In genomic region chr10:30583778-30584415, GRCh38 we compare ENCODE assay signal across 1 cellular context.
TF ChIP-seq lines count a peak whose summit lies in the region.

No MANE protein-coding gene starts in this region.

TF ChIP-seq in GM12878, 131 proteins besides CTCF, POLR2A, EP300 and RAD21 (continued from another document and continues in another):
- TF ChIP-seq CEBPZ (IDR thresholded peaks at IDR 0.05; ENCODE audit: low read depth, low read length), result no peak
- no peak for TF ChIP-seq CHD4 (IDR thresholded peaks at IDR 0.05)
- TF ChIP-seq NFYA (IDR thresholded peaks at IDR 0.05; ENCODE audit: borderline replicate concordance, low read depth, low read length), result no peak
- no peak for TF ChIP-seq NKRF (conservative IDR thresholded peaks at IDR 0.05)
- no peak for TF ChIP-seq WRNIP1 (IDR thresholded peaks at IDR 0.05; ENCODE audit: borderline replicate concordance, low read depth, low read length)
- TF ChIP-seq TBL1XR1 (IDR thresholded peaks at IDR 0.05; ENCODE audit: low read depth, low read length), result no peak
- no peak for TF ChIP-seq SREBF2 (IDR thresholded peaks at IDR 0.05; ENCODE audit: low read length)
- TF ChIP-seq LARP7 (IDR thresholded peaks at IDR 0.05), result no peak
- TF ChIP-seq NFIC (IDR thresholded peaks at IDR 0.05; ENCODE audit: low read depth, low read length), result peak; percentile 46; the same call in 1 of the 2 replicates
- TF ChIP-seq EZH2 (IDR thresholded peaks at IDR 0.05; ENCODE audit: borderline replicate concordance, control insufficient read depth, low read depth, low read length), result no peak
- TF ChIP-seq ZNF207 (IDR thresholded peaks at IDR 0.05; ENCODE audit: borderline replicate concordance), result no peak
- no peak for TF ChIP-seq NBN (IDR thresholded peaks at IDR 0.05)
- no peak for TF ChIP-seq SIX5 (IDR thresholded peaks at IDR 0.05; ENCODE audit: low read depth, low read length, severe bottlenecking)
- no peak for TF ChIP-seq JUND (IDR thresholded peaks at IDR 0.05; ENCODE audit: low read depth, low read length)
- no peak for TF ChIP-seq TCF3 (IDR thresholded peaks at IDR 0.05; ENCODE audit: borderline replicate concordance, insufficient read depth, low read depth, low read length)
- TF ChIP-seq RBBP5 (conservative IDR thresholded peaks at IDR 0.05), result no peak
- no peak for TF ChIP-seq KAT2A (conservative IDR thresholded peaks at IDR 0.05; ENCODE audit: control insufficient read depth, low read depth, low read length)
- no peak for TF ChIP-seq JUNB (IDR thresholded peaks at IDR 0.05)
- TF ChIP-seq E2F4 (IDR thresholded peaks at IDR 0.05; ENCODE audit: low read depth, low read length), result no peak
- no peak for TF ChIP-seq KDM1A (IDR thresholded peaks at IDR 0.05; ENCODE audit: borderline replicate concordance)
- TF ChIP-seq MTA3 (IDR thresholded peaks at IDR 0.05; ENCODE audit: borderline replicate concordance, low read length), result no peak
- TF ChIP-seq DPF2 (IDR thresholded peaks at IDR 0.05), result 0 out of 2 replicates have a peak, but pooled peaks have one; percentile 44
- no peak for TF ChIP-seq NR2C2 (IDR thresholded peaks at IDR 0.05; ENCODE audit: borderline replicate concordance, control insufficient read depth, insufficient read length, low read depth)
- no peak for TF ChIP-seq CREB1 (IDR thresholded peaks at IDR 0.05; ENCODE audit: low read depth)
- TF ChIP-seq YY1 (IDR thresholded peaks at IDR 0.05; ENCODE audit: low read depth, low read length), result no peak
- TF ChIP-seq RFX5 (IDR thresholded peaks at IDR 0.05; ENCODE audit: low read depth, low read length), result no peak
- TF ChIP-seq SUZ12 (IDR thresholded peaks at IDR 0.05; ENCODE audit: unreplicated experiment), result no peak
- TF ChIP-seq HDGF (IDR thresholded peaks at IDR 0.05), result no peak
- no peak for TF ChIP-seq CHD2 (IDR thresholded peaks at IDR 0.05; ENCODE audit: borderline replicate concordance, low read depth, low read length)
- no peak for TF ChIP-seq SMAD1 (IDR thresholded peaks at IDR 0.05; ENCODE audit: low read depth, partially characterized antibody)
- no peak for TF ChIP-seq USF2 (IDR thresholded peaks at IDR 0.05; ENCODE audit: borderline replicate concordance, low read depth, low read length)
- no peak for TF ChIP-seq RCOR1 (conservative IDR thresholded peaks at IDR 0.05; ENCODE audit: low read depth, low read length)
- no peak for TF ChIP-seq NR2F1 (conservative IDR thresholded peaks at IDR 0.05)
- no peak for TF ChIP-seq YBX1 (IDR thresholded peaks at IDR 0.05)
- no peak for TF ChIP-seq ZNF217 (IDR thresholded peaks at IDR 0.05)
- TF ChIP-seq ZNF687 (IDR thresholded peaks at IDR 0.05), result no peak
- peak; percentile 28; the same call in 1 of the 2 replicates for TF ChIP-seq IRF4 (IDR thresholded peaks at IDR 0.05; ENCODE audit: low read depth, low read length)
- TF ChIP-seq BCL11A (IDR thresholded peaks at IDR 0.05; ENCODE audit: low read depth, low read length), result 0 out of 2 replicates have a peak, but pooled peaks have one; percentile 46
- TF ChIP-seq IKZF1 (conservative IDR thresholded peaks at IDR 0.05), result peak; percentile 90
- no peak for TF ChIP-seq BMI1 (IDR thresholded peaks at IDR 0.05; ENCODE audit: borderline replicate concordance)
- no peak for TF ChIP-seq SIN3A (IDR thresholded peaks at IDR 0.05; ENCODE audit: low read depth, low read length)
- no peak for TF ChIP-seq ZBTB4 (CRISPR knock-in tag; IDR thresholded peaks at IDR 0.05)
- TF ChIP-seq MTA2 (IDR thresholded peaks at IDR 0.05; ENCODE audit: low read depth), result 0 out of 2 replicates have a peak, but pooled peaks have one; percentile 24
- TF ChIP-seq FOXK2 (IDR thresholded peaks at IDR 0.05), result no peak
- TF ChIP-seq RELA (IDR thresholded peaks at IDR 0.05; ENCODE audit: borderline replicate concordance, partially characterized antibody), result no peak
- TF ChIP-seq USF1 (IDR thresholded peaks at IDR 0.05; ENCODE audit: borderline replicate concordance, extremely low read length, insufficient read depth, low read depth, low read length), result no peak
- TF ChIP-seq IRF3 (IDR thresholded peaks at IDR 0.05), result no peak
- no peak for TF ChIP-seq GABPA (IDR thresholded peaks at IDR 0.05; ENCODE audit: low read depth)
- TF ChIP-seq TCF12 (IDR thresholded peaks at IDR 0.05; ENCODE audit: low read depth, low read length), result no peak
